Comparison of ENCODE assay signal across 24 cellular contexts in the genomic region with DNA sequence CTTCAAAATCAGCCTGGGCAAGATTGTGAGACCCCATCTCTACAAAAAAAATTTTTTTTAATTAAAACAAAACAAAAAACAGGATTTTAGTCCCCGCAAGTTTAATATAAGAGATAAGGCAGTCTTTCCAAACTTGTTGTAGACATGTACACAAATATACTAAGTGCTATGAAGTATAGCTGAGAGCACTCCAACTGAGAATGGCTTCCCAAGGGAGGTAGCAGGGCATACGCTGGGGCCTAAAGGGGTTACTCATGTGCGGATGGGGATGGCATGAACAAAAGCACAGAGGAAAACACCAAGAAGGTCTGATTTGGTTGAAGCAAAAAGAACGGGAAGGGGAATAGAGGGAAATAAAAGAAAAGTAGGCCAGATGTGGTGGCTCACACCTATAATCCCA. TPM values are rescaled to one million over a fixed set of nuclear protein-coding genes. Genes with fewer than 3 reads are reported as not detected.
A peak's percentile ranks its signal among the peaks of the same experiment; 100 is the strongest.
DNase-seq lines count a peak whose midpoint lies in the region; ATAC-seq, FAIRE-seq and TF ChIP-seq lines count a peak whose summit lies in the region.
"Had no signal": no experiment of that assay in that cellular context is flagged by ENCODE, and none has a peak within 500 bp of the region (broad histone marks: within the 10 kb centered on the region; RNA-seq: fewer than 3 reads in every experiment).

No MANE protein-coding gene starts in this region.

- peak overlapping the region; percentile 13 for H3K27ac Mint-ChIP-seq in activated CD4-positive, alpha-beta T cell treated with anti-CD3 and anti-CD28 coated beads for 36 hours
- peak overlapping the region; percentile 11 for H3K27ac Mint-ChIP-seq in activated naive CD8-positive, alpha-beta T cell treated with anti-CD3 and anti-CD28 coated beads for 36 hours
- H3K27ac Mint-ChIP-seq in activated naive CD8-positive, alpha-beta T cell treated with anti-CD3 and anti-CD28 coated beads, Interleukin-2, amount 50 U/mL, for 24 hours = no peak overlapping the region
- H3K27ac Mint-ChIP-seq: IgD-negative memory B cell had no signal

- H3K36me3 ChIP-seq in hepatocyte (replicated peaks; ENCODE audit: insufficient read depth, low read depth) (no peaks in the 10 kb centered on the region), stomach (peaks cover 46 to 98% (median 88%) of the 10 kb centered on the region in 4 donors)

- no peaks in the 10 kb centered on the region for H3K27me3 Mint-ChIP-seq in activated CD4-positive, alpha-beta T cell treated with anti-CD3 and anti-CD28 coated beads for 36 hours
- H3K27me3 Mint-ChIP-seq in activated naive CD8-positive, alpha-beta T cell treated with anti-CD3 and anti-CD28 coated beads for 36 hours = no peaks in the 10 kb centered on the region
- no peaks in the 10 kb centered on the region for H3K27me3 Mint-ChIP-seq in activated naive CD8-positive, alpha-beta T cell treated with anti-CD3 and anti-CD28 coated beads, Interleukin-2, amount 50 U/mL, for 24 hours
- H3K27me3 Mint-ChIP-seq: CD4-positive, alpha-beta memory T cell; IgD-negative memory B cell had no signal

- H4K20me1 ChIP-seq in hepatocyte (ENCODE audit: insufficient read depth, poor library complexity, severe bottlenecking) = no peaks in the 10 kb centered on the region

- POLR2A ChIA-PET in activated CD4-positive, alpha-beta T cell treated with anti-CD3 and anti-CD28 coated beads for 36 hours (lab: Charles Lee) = no interaction called here

- H3K4me3 ChIP-seq in hepatocyte (no peak overlapping the region), stomach (peak overlapping the region in 3 of 4 donors; percentile 7 to 31 (median 28))
- H3K4me3 ChIP-seq: GM12878, MG63 had no signal

- WGBS in hepatocyte (ENCODE audit: low lambda C conversion rate, missing lambda C conversion rate) = 99% methylated on average over 4 of the region's 4 CpGs
- WGBS in stomach, 5 donors = 92 to 98% (median 96%) methylated on average over 4 of the region's 4 CpGs

- FAIRE-seq in D721Med (lab: Jason Lieb, UNC) = no peak
- FAIRE-seq: A204.1, GM12878 had no signal

- H3K36me3 Mint-ChIP-seq in activated CD4-positive, alpha-beta T cell treated with anti-CD3 and anti-CD28 coated beads for 36 hours (ENCODE audit: low read depth) = peaks cover 49% of the 10 kb centered on the region
- H3K36me3 Mint-ChIP-seq in activated naive CD8-positive, alpha-beta T cell treated with anti-CD3 and anti-CD28 coated beads for 36 hours = peaks cover 20% of the 10 kb centered on the region
- peaks cover 38% of the 10 kb centered on the region for H3K36me3 Mint-ChIP-seq in activated naive CD8-positive, alpha-beta T cell treated with anti-CD3 and anti-CD28 coated beads, Interleukin-2, amount 50 U/mL, for 24 hours (ENCODE audit: low read depth)

- DNase-seq in activated CD4-positive, alpha-beta T cell treated with anti-CD3 and anti-CD28 coated beads for 36 hours = no peak
- DNase-seq in activated CD4-positive, alpha-beta T cell treated with anti-CD3 and anti-CD28 coated beads for 1 hour = no peak
- DNase-seq in activated naive CD8-positive, alpha-beta T cell treated with anti-CD3 and anti-CD28 coated beads for 36 hours = no peak
- DNase-seq in activated naive CD8-positive, alpha-beta T cell treated with anti-CD3 and anti-CD28 coated beads, Interleukin-2, amount 50 U/mL, for 24 hours = no peak
- no peak for DNase-seq in hepatocyte (ENCODE audit: low spot score)
- DNase-seq in stomach = no peak
- DNase-seq in NCI-H2029 (lab: John Stamatoyannopoulos, UW) = no peak
- DNase-seq in D721Med (ENCODE audit: insufficient read length, low spot score) = no peak
- DNase-seq: BE2C; CD4-positive, alpha-beta memory T cell; DMS53; EL; HCEC 1CT; Kasumi-1; MG63; NCI-H1048; NCI-H2081 treated with DMSO at 0.1 percent for 48 hours; NCI-H510A; NCI-H774; OCI-M1; Right ventricle myocardium superior had no signal

- no peak for ATAC-seq in activated CD4-positive, alpha-beta T cell treated with anti-CD3 and anti-CD28 coated beads for 36 hours
- ATAC-seq in activated naive CD8-positive, alpha-beta T cell treated with anti-CD3 and anti-CD28 coated beads, Interleukin-2, amount 50 U/mL, for 24 hours = no peak

- peaks cover 4% of the 10 kb centered on the region for H3K79me2 ChIP-seq in hepatocyte

- H3K27me3 ChIP-seq in hepatocyte (no peaks in the 10 kb centered on the region), stomach (no peaks in the 10 kb centered on the region)
- H3K27me3 ChIP-seq: BE2C, MG63 had no signal

- CTCF ChIA-PET in activated CD4-positive, alpha-beta T cell treated with anti-CD3 and anti-CD28 coated beads for 36 hours (lab: Charles Lee) = no interaction called here

- H3K9me3 Mint-ChIP-seq in activated CD4-positive, alpha-beta T cell treated with anti-CD3 and anti-CD28 coated beads for 36 hours (ENCODE audit: low read depth) = no peaks in the 10 kb centered on the region
- no peaks in the 10 kb centered on the region for H3K9me3 Mint-ChIP-seq in activated naive CD8-positive, alpha-beta T cell treated with anti-CD3 and anti-CD28 coated beads for 36 hours
- no peaks in the 10 kb centered on the region for H3K9me3 Mint-ChIP-seq in activated naive CD8-positive, alpha-beta T cell treated with anti-CD3 and anti-CD28 coated beads, Interleukin-2, amount 50 U/mL, for 24 hours
- H3K9me3 Mint-ChIP-seq: CD4-positive, alpha-beta memory T cell; IgD-negative memory B cell had no signal

- H2AFZ ChIP-seq in hepatocyte = no peak overlapping the region

- H3K4me1 ChIP-seq in hepatocyte (ENCODE audit: insufficient read depth) (peaks cover 9% of the 10 kb centered on the region), stomach (peaks cover 4 to 21% (median 14%) of the 10 kb centered on the region in 4 donors)
- H3K4me1 ChIP-seq: BE2C had no signal

- H3K27ac ChIP-seq in hepatocyte (peak overlapping the region; percentile 88), stomach (peak overlapping the region in 4 of 5 donors; percentile 53 to 82 (median 64))

- no peak overlapping the region for H3K4me2 ChIP-seq in hepatocyte

- H3K4me3 Mint-ChIP-seq in activated CD4-positive, alpha-beta T cell treated with anti-CD3 and anti-CD28 coated beads for 36 hours = no peak overlapping the region
- no peak overlapping the region for H3K4me3 Mint-ChIP-seq in activated naive CD8-positive, alpha-beta T cell treated with anti-CD3 and anti-CD28 coated beads for 36 hours
- no peak overlapping the region for H3K4me3 Mint-ChIP-seq in activated naive CD8-positive, alpha-beta T cell treated with anti-CD3 and anti-CD28 coated beads, Interleukin-2, amount 50 U/mL, for 24 hours
- H3K4me3 Mint-ChIP-seq: CD4-positive, alpha-beta memory T cell; IgD-negative memory B cell had no signal

- H3K9me2 ChIP-seq in hepatocyte (replicated peaks; ENCODE audit: insufficient read depth) = no peaks in the 10 kb centered on the region

- H3K9me3 ChIP-seq in hepatocyte (ENCODE audit: low read depth) (no peaks in the 10 kb centered on the region), stomach (no peaks in the 10 kb centered on the region)
- H3K9me3 ChIP-seq: BE2C, MG63 had no signal

- TF ChIP-seq POLR2A in stomach (IDR thresholded peaks at IDR 0.05) = no peak

- TF ChIP-seq CTCF in hepatocyte (IDR thresholded peaks at IDR 0.05; ENCODE audit: poor library complexity) (no peak), stomach (IDR thresholded peaks at IDR 0.05) (no peak), D721Med (IDR thresholded peaks at IDR 0.05; ENCODE audit: insufficient read depth, missing control alignments) (no peak)

- intact Hi-C loops in activated CD4-positive, alpha-beta T cell treated with anti-CD3 and anti-CD28 coated beads for 36 hours (cut with DNase I, micrococcal nuclease) = no loop called here
- intact Hi-C loops in stomach (cut with DNase I; ENCODE audit: low total_unique reads) = no loop called here

- no peak for TF ChIP-seq EP300 in stomach (IDR thresholded peaks at IDR 0.05)

- peaks cover 32% of the 10 kb centered on the region for H3K4me1 Mint-ChIP-seq in activated CD4-positive, alpha-beta T cell treated with anti-CD3 and anti-CD28 coated beads for 36 hours
- peaks cover 15% of the 10 kb centered on the region for H3K4me1 Mint-ChIP-seq in activated naive CD8-positive, alpha-beta T cell treated with anti-CD3 and anti-CD28 coated beads for 36 hours
- H3K4me1 Mint-ChIP-seq in activated naive CD8-positive, alpha-beta T cell treated with anti-CD3 and anti-CD28 coated beads, Interleukin-2, amount 50 U/mL, for 24 hours = peaks cover 12% of the 10 kb centered on the region
- H3K4me1 Mint-ChIP-seq: IgD-negative memory B cell had no signal

RNA-seq across cellular contexts. Expression of a gene that starts 21.1 kb away (rescaled TPM):
- 10 to 100 TPM; 40.3 to 54.9 TPM for total RNA-seq in activated CD4-positive, alpha-beta T cell treated with anti-CD3 and anti-CD28 coated beads for 36 hours
- total RNA-seq in activated naive CD8-positive, alpha-beta T cell treated with anti-CD3 and anti-CD28 coated beads for 36 hours = 10 to 100 TPM; 50.0 to 54.2 TPM
- total RNA-seq in hepatocyte = 119 and 125 TPM in 2 replicates
- polyA plus RNA-seq in hepatocyte = 73.2 and 80.5 TPM in 2 replicates
- 10 to 100 TPM in 4 of 5 donors, 1 to 10 TPM in 1; 9.0 to 81.9 (median 47.2) TPM for total RNA-seq in stomach
- polyA plus RNA-seq in stomach = 10 to 100 TPM; 24.7 to 52.5 (median 25.4) TPM

RNA-seq across cellular contexts. Expression of a gene that starts 37.1 kb away (rescaled TPM):
- total RNA-seq in activated CD4-positive, alpha-beta T cell treated with anti-CD3 and anti-CD28 coated beads for 36 hours = 10 to 100 TPM; 32.2 to 41.3 TPM
- total RNA-seq in activated naive CD8-positive, alpha-beta T cell treated with anti-CD3 and anti-CD28 coated beads for 36 hours = 10 to 100 TPM; 22.6 to 24.2 TPM
- total RNA-seq in hepatocyte = 59.9 and 69.4 TPM in 2 replicates
- polyA plus RNA-seq in hepatocyte = 17.2 and 18.9 TPM in 2 replicates
- 10 to 100 TPM in 4 of 5 donors, 1 to 10 TPM in 1; 3.2 to 72.4 (median 39.3) TPM for total RNA-seq in stomach
- polyA plus RNA-seq in stomach = 1 to 10 TPM; 2.8 to 8.9 (median 8.3) TPM
